Comparison of ENCODE assay signal across 9 cellular contexts in the genomic region with DNA sequence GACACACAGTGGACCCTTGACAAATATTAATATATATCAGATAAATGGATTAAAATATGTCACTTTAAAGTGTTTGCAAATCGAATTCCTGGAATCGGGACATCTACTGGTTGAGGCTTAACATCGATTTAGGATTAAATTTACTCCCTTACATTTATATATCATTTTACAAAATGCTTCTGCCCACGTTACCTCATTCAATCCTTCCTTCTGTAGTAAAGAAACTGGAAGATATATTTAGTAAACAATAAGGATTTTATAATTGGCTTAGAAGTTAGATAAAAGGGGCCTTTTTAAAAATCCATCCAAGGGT. TPM values are rescaled to one million over a fixed set of nuclear protein-coding genes. Genes with fewer than 3 reads are reported as not detected.
A peak's percentile ranks its signal among the peaks of the same experiment; 100 is the strongest.
DNase-seq lines count a peak whose midpoint lies in the region; ATAC-seq, FAIRE-seq and TF ChIP-seq lines count a peak whose summit lies in the region.
"Had no signal": no experiment of that assay in that cellular context is flagged by ENCODE, and none has a peak within 500 bp of the region (broad histone marks: within the 10 kb centered on the region; RNA-seq: fewer than 3 reads in every experiment).

No MANE protein-coding gene starts in this region.

- peak overlapping the region; percentile 92 for H3K4me3 Mint-ChIP-seq in activated CD4-positive, alpha-beta T cell treated with anti-CD3 and anti-CD28 coated beads for 36 hours
- H3K4me3 Mint-ChIP-seq in activated naive CD8-positive, alpha-beta T cell, result peak overlapping the region; percentile 97

- no peaks in the 10 kb centered on the region for H3K9me1 ChIP-seq in keratinocyte (ENCODE audit: control insufficient read depth, extremely low read depth, insufficient read depth, low read length)

- peak overlapping the region; percentile 81 to 95 (median 89) for H3K4me3 ChIP-seq in keratinocyte (ENCODE audit: control insufficient read depth in 2 of 3, extremely low read depth in 1 of 3, insufficient read depth in 2 of 3, low read depth in 1 of 3, low read length in 3 of 3)

- FAIRE-seq in keratinocyte (lab: Jason Lieb, UNC), result no peak

- no peaks in the 10 kb centered on the region for H3K9me3 Mint-ChIP-seq in activated CD4-positive, alpha-beta T cell treated with anti-CD3 and anti-CD28 coated beads for 36 hours (ENCODE audit: low read depth)
- no peaks in the 10 kb centered on the region for H3K9me3 Mint-ChIP-seq in activated naive CD8-positive, alpha-beta T cell (ENCODE audit: low read depth)

- peak overlapping the region; percentile 89 for H3K27ac Mint-ChIP-seq in activated CD4-positive, alpha-beta T cell treated with anti-CD3 and anti-CD28 coated beads for 36 hours
- H3K27ac Mint-ChIP-seq in activated naive CD8-positive, alpha-beta T cell, result peak overlapping the region; percentile 96

- no peak for DNase-seq in activated CD4-positive, alpha-beta T cell treated with anti-CD3 and anti-CD28 coated beads for 36 hours
- no peak for DNase-seq in activated CD4-positive, alpha-beta T cell treated with anti-CD3 and anti-CD28 coated beads for 4 hours
- no peak for DNase-seq in keratinocyte (ENCODE audit: low read depth, low spot score)
- DNase-seq in NCI-H1694 (lab: John Stamatoyannopoulos, UW), result no peak
- DNase-seq in stimulated activated CD4-positive, alpha-beta T cell treated with anti-CD3 and anti-CD28 coated beads, Interleukin-12 subunit alpha, Interleukin-12 subunit beta, amount 100 ng/mL, for 4 hours, result no peak
- no peak for DNase-seq in dermis blood vessel endothelial cell
- DNase-seq: NCI-H2107 had no signal

- peak overlapping the region; percentile 91 for H3K4me2 ChIP-seq in keratinocyte (ENCODE audit: control insufficient read depth, extremely low read depth, insufficient read depth, low read depth, low read length)

- H3K9me3 ChIP-seq in keratinocyte (ENCODE audit: control insufficient read depth, low read depth, low read length), result no peaks in the 10 kb centered on the region

- no peaks in the 10 kb centered on the region for H3K27me3 ChIP-seq in keratinocyte (ENCODE audit: control insufficient read depth, extremely low read depth, insufficient read depth, low read length)

- H3K27ac ChIP-seq in keratinocyte (ENCODE audit: control insufficient read depth, insufficient read depth, low read length), result peak overlapping the region; percentile 93
- H3K27ac ChIP-seq in temporal lobe (ENCODE audit: low read depth, low read length), result peak overlapping the region; percentile 88

- H3K27me3 Mint-ChIP-seq in activated CD4-positive, alpha-beta T cell treated with anti-CD3 and anti-CD28 coated beads for 36 hours, result no peaks in the 10 kb centered on the region
- H3K27me3 Mint-ChIP-seq in activated naive CD8-positive, alpha-beta T cell, result no peaks in the 10 kb centered on the region

- H3K4me1 Mint-ChIP-seq in activated CD4-positive, alpha-beta T cell treated with anti-CD3 and anti-CD28 coated beads for 36 hours, result peaks cover 30% of the 10 kb centered on the region
- H3K4me1 Mint-ChIP-seq in activated naive CD8-positive, alpha-beta T cell (ENCODE audit: low read depth), result peaks cover 35% of the 10 kb centered on the region

- no peak for ATAC-seq in activated CD4-positive, alpha-beta T cell treated with anti-CD3 and anti-CD28 coated beads for 36 hours

- H3K36me3 Mint-ChIP-seq in activated CD4-positive, alpha-beta T cell treated with anti-CD3 and anti-CD28 coated beads for 36 hours (ENCODE audit: low read depth), result peaks cover 26% of the 10 kb centered on the region
- H3K36me3 Mint-ChIP-seq in activated naive CD8-positive, alpha-beta T cell, result peaks cover 3% of the 10 kb centered on the region

- no peak overlapping the region for H2AFZ ChIP-seq in keratinocyte (ENCODE audit: control insufficient read depth, low read length)

- peak overlapping the region; percentile 98 for H3K9ac ChIP-seq in keratinocyte (ENCODE audit: control insufficient read depth, extremely low read depth, insufficient read depth, low read length)

- POLR2A ChIA-PET in activated CD4-positive, alpha-beta T cell treated with anti-CD3 and anti-CD28 coated beads for 36 hours (lab: Charles Lee), result interaction anchor here (2.3 to 3.4 kb wide), 2 partner anchors 116 to 122 kb away, joined by 31 to 71 read pairs; partner anchors contain the start of gene RNU5B-1

- CTCF ChIA-PET in activated CD4-positive, alpha-beta T cell treated with anti-CD3 and anti-CD28 coated beads for 36 hours (lab: Charles Lee), result interaction anchor here (0.9 kb wide), 1 partner anchor 49 kb away, joined by 4 read pairs; the partner anchor contains the start of gene PDCD7

- no peak for TF ChIP-seq CTCF in keratinocyte (optimal IDR thresholded peaks at IDR 0.05 in 1 of 3, IDR thresholded peaks at IDR 0.05 in 1 of 3, conservative IDR thresholded peaks at IDR 0.05 in 1 of 3; ENCODE audit: extremely low read depth in 1 of 3, insufficient read depth in 2 of 3, low read length in 3 of 3)

- H3K36me3 ChIP-seq in keratinocyte (ENCODE audit: control insufficient read depth in 2 of 2, extremely low read depth in 1 of 2, insufficient read depth in 2 of 2, low read length in 2 of 2), result no peaks in the 10 kb centered on the region

- H3K79me2 ChIP-seq in keratinocyte (ENCODE audit: control insufficient read depth, insufficient read depth, low read length), result peaks cover 58% of the 10 kb centered on the region

- peaks cover 12% of the 10 kb centered on the region for H3K4me1 ChIP-seq in keratinocyte (ENCODE audit: control insufficient read depth, extremely low read depth, insufficient read depth, low read length)

- no peaks in the 10 kb centered on the region for H4K20me1 ChIP-seq in keratinocyte (ENCODE audit: control insufficient read depth, extremely low read depth, insufficient read depth, low read length)

- dilution Hi-C loops in keratinocyte (cut with MboI; ENCODE audit: extremely low pct_ligation_motif_present, low sequenced_read_pairs), result no loop called here

- intact Hi-C loops in activated CD4-positive, alpha-beta T cell treated with anti-CD3 and anti-CD28 coated beads for 36 hours (cut with DNase I, micrococcal nuclease), result loop anchor here (2.0 to 10.0 kb wide), 2 partner anchors 103 to 1321 kb away; partner anchors contain the start of genes PARP16 (in 1 of the 2), RPL4 (in 1 of the 2) and ZWILCH (in 1 of the 2)

RNA-seq across cellular contexts. Expression of gene CLPX, which starts 1.3 kb away (rescaled TPM):
- 10 to 100 TPM; 65.2 to 73.7 TPM for total RNA-seq in activated CD4-positive, alpha-beta T cell treated with anti-CD3 and anti-CD28 coated beads for 36 hours
- 29.0 to 51.5 TPM (median 43.6 TPM) in 3 replicates for polyA plus RNA-seq in keratinocyte
- 146 TPM for polyA plus RNA-seq in keratinocyte (2011; ENCODE audit: low read depth)
- 27.6 and 47.7 TPM in 2 replicates for polyA plus RNA-seq in keratinocyte (2011; cell fraction: cytosol; rRNA removed)
- 41.9 and 67.0 TPM in 2 replicates for polyA plus RNA-seq in keratinocyte (2011; cell fraction: nucleus; rRNA removed)
- polyA plus RNA-seq in keratinocyte (2012; ENCODE audit: low replicate concordance), result 26.4 and 43.1 TPM in 2 replicates
- 2.9 to 75.4 TPM (median 20.6 TPM) in 3 replicates for polyA minus RNA-seq in keratinocyte
- 22.8 TPM for polyA minus RNA-seq in keratinocyte (2011; cell fraction: cytosol; rRNA and poly(A)+ RNA removed)
- polyA minus RNA-seq in keratinocyte (2011; cell fraction: nucleus; rRNA and poly(A)+ RNA removed), result 27.9 and 46.7 TPM in 2 replicates
- total RNA-seq in temporal lobe, result 61.2 TPM
- 45.3 and 69.3 TPM in 2 replicates for total RNA-seq in dermis blood vessel endothelial cell

RNA-seq across cellular contexts. Expression of gene CILP, which starts 27.5 kb away (rescaled TPM):
- total RNA-seq in activated CD4-positive, alpha-beta T cell treated with anti-CD3 and anti-CD28 coated beads for 36 hours, result not detected
- 0.03 TPM in 1 of 3 replicates, not detected in the others for polyA plus RNA-seq in keratinocyte
- polyA plus RNA-seq in keratinocyte (2011; ENCODE audit: low read depth), result not detected
- not detected in 2 replicates for polyA plus RNA-seq in keratinocyte (2011; cell fraction: cytosol; rRNA removed)
- polyA plus RNA-seq in keratinocyte (2011; cell fraction: nucleus; rRNA removed), result 0.03 TPM in 1 of 2 replicates, not detected in the other
- not detected in 2 replicates for polyA plus RNA-seq in keratinocyte (2012; ENCODE audit: low replicate concordance)
- polyA minus RNA-seq in keratinocyte, result not detected in 3 replicates
- not detected for polyA minus RNA-seq in keratinocyte (2011; cell fraction: cytosol; rRNA and poly(A)+ RNA removed)
- not detected in 2 replicates for polyA minus RNA-seq in keratinocyte (2011; cell fraction: nucleus; rRNA and poly(A)+ RNA removed)
- total RNA-seq in temporal lobe (0.25 TPM), dermis blood vessel endothelial cell (not detected in 2 replicates)

RNA-seq across cellular contexts. Expression of gene PDCD7, which starts 50.2 kb away (rescaled TPM):
- total RNA-seq in activated CD4-positive, alpha-beta T cell treated with anti-CD3 and anti-CD28 coated beads for 36 hours, result 10 to 100 TPM; 16.6 to 24.8 TPM
- 12.2 to 17.2 TPM (median 15.8 TPM) in 3 replicates for polyA plus RNA-seq in keratinocyte
- polyA plus RNA-seq in keratinocyte (2011; ENCODE audit: low read depth), result 18.2 TPM
- polyA plus RNA-seq in keratinocyte (2011; cell fraction: cytosol; rRNA removed), result 10.5 and 13.1 TPM in 2 replicates
- 19.9 and 20.2 TPM in 2 replicates for polyA plus RNA-seq in keratinocyte (2011; cell fraction: nucleus; rRNA removed)
- 11.2 and 11.6 TPM in 2 replicates for polyA plus RNA-seq in keratinocyte (2012; ENCODE audit: low replicate concordance)
- polyA minus RNA-seq in keratinocyte, result 8.0 to 48.0 TPM (median 9.3 TPM) in 3 replicates
- polyA minus RNA-seq in keratinocyte (2011; cell fraction: cytosol; rRNA and poly(A)+ RNA removed), result 12.5 TPM
- polyA minus RNA-seq in keratinocyte (2011; cell fraction: nucleus; rRNA and poly(A)+ RNA removed), result 7.5 and 11.0 TPM in 2 replicates
- total RNA-seq in temporal lobe (11.1 TPM), dermis blood vessel endothelial cell (18.7 and 25.0 TPM in 2 replicates)
